Comparison of ENCODE assay signal across 14 cellular contexts in the genomic region with DNA sequence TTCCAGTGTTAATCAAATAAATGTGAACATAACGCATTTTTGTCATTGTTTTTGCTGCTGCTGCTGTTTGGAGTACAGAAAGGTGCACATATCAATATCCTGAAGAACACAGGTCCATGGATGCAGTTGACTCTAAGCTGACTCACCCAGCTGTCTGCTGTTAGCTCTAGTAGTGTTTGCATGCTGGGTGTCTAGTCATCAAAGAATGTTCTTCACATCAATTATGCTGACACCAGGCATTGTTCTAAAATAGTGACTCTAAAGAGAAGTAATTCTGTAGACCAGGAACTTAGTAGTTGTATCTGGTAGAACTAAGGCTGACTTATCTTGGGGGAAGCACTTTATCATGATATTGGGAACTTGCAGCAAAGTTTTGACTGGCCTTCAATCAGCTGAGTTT. TPM values are rescaled to one million over a fixed set of nuclear protein-coding genes. Genes with fewer than 3 reads are reported as not detected.
DNase-seq lines count a peak whose midpoint lies in the region; ATAC-seq and TF ChIP-seq lines count a peak whose summit lies in the region.
"Had no signal": no experiment of that assay in that cellular context is flagged by ENCODE, and none has a peak within 500 bp of the region (broad histone marks: within the 10 kb centered on the region; RNA-seq: fewer than 3 reads in every experiment).

No MANE protein-coding gene starts in this region.

- peak; percentile 26 for DNase-seq in NCI-H510A treated with DMSO at 0.1 percent for 48 hours (lab: John Stamatoyannopoulos, UW)
- no peak for DNase-seq in NCI-H510A (lab: John Stamatoyannopoulos, UW)
- DNase-seq in RWPE2 (ENCODE audit: low spot score): no peak
- DNase-seq in fibroblast of pulmonary artery (ENCODE audit: low read depth): peak; percentile 63
- DNase-seq in stromal cell of bone marrow (ENCODE audit: low read depth): peak; percentile 20
- no peak for DNase-seq in activated T-helper 1 cell treated with anti-CD3 and anti-CD28 coated beads, Interleukin-12 subunit alpha, Interleukin-12 subunit beta, Interleukin-2, Interleukin-4 antibody, amounts not matched to agents 30 ng/mL and 10 ng/mL and 1 ng/mL, durations not matched to agents 14 hours and 24 hours and 36 hours (ENCODE audit: low spot score)
- DNase-seq: activated CD4-positive, CD25-positive, alpha-beta regulatory T cell; aorta; naive thymus-derived CD8-positive, alpha-beta T cell; sigmoid colon; tibial artery had no signal

- peak overlapping the region; percentile 25 for H3K27ac ChIP-seq in RWPE2 (ENCODE audit: poor library complexity, severe bottlenecking)
- H3K27ac ChIP-seq: sigmoid colon, tibial artery had no signal

- H3K9me3 ChIP-seq in RWPE2 (ENCODE audit: severe bottlenecking): no peaks in the 10 kb centered on the region
- H3K9me3 ChIP-seq: sigmoid colon, tibial artery had no signal

- H3K9me3 Mint-ChIP-seq in activated T-helper 1 cell treated with anti-CD3 and anti-CD28 coated beads, Interleukin-12 subunit alpha, Interleukin-12 subunit beta, Interleukin-2, Interleukin-4 antibody, amounts not matched to agents 30 ng/mL and 10 ng/mL and 1 ng/mL, durations not matched to agents 14 hours and 24 hours and 36 hours: no peaks in the 10 kb centered on the region
- H3K9me3 Mint-ChIP-seq: naive thymus-derived CD8-positive, alpha-beta T cell had no signal

- no peak overlapping the region for H3K4me3 ChIP-seq in RWPE2 (ENCODE audit: severe bottlenecking)
- H3K4me3 ChIP-seq in fibroblast of pulmonary artery (replicated peaks; ENCODE audit: low read depth, low read length): no peak overlapping the region
- H3K4me3 ChIP-seq: sigmoid colon, tibial artery had no signal

- TF ChIP-seq CTCF in RWPE2 (IDR thresholded peaks at IDR 0.05; ENCODE audit: poor library complexity, severe bottlenecking): no peak
- TF ChIP-seq CTCF in fibroblast of pulmonary artery (IDR thresholded peaks at IDR 0.05; ENCODE audit: low read length, missing control alignments): no peak

- no peaks in the 10 kb centered on the region for H3K36me3 ChIP-seq in RWPE2 (ENCODE audit: low read depth)
- H3K36me3 ChIP-seq: sigmoid colon, tibial artery had no signal

- no peak overlapping the region for H3K27ac Mint-ChIP-seq in activated T-helper 1 cell treated with anti-CD3 and anti-CD28 coated beads, Interleukin-12 subunit alpha, Interleukin-12 subunit beta, Interleukin-2, Interleukin-4 antibody, amounts not matched to agents 30 ng/mL and 10 ng/mL and 1 ng/mL, durations not matched to agents 14 hours and 24 hours and 36 hours

- ATAC-seq in RWPE2 (ENCODE audit: low read depth) (peak; percentile 96), HG02981 (IDR thresholded peaks at IDR 0.05; ENCODE audit: unreplicated experiment) (no peak), HG03196 (IDR thresholded peaks at IDR 0.05; ENCODE audit: unreplicated experiment) (no peak)
- ATAC-seq: HCT116; naive thymus-derived CD8-positive, alpha-beta T cell had no signal

- H3K27me3 ChIP-seq in RWPE2 (ENCODE audit: insufficient read depth, poor library complexity, severe bottlenecking): no peaks in the 10 kb centered on the region
- H3K27me3 ChIP-seq: sigmoid colon, tibial artery had no signal

- peaks cover 7% of the 10 kb centered on the region for H3K4me1 ChIP-seq in RWPE2 (ENCODE audit: insufficient read depth, poor library complexity, severe bottlenecking)
- H3K4me1 ChIP-seq: sigmoid colon, tibial artery had no signal

- no peak overlapping the region for H3K4me3 Mint-ChIP-seq in activated T-helper 1 cell treated with anti-CD3 and anti-CD28 coated beads, Interleukin-12 subunit alpha, Interleukin-12 subunit beta, Interleukin-2, Interleukin-4 antibody, amounts not matched to agents 30 ng/mL and 10 ng/mL and 1 ng/mL, durations not matched to agents 14 hours and 24 hours and 36 hours
- H3K4me3 Mint-ChIP-seq: naive thymus-derived CD8-positive, alpha-beta T cell had no signal

- H3K36me3 Mint-ChIP-seq in activated T-helper 1 cell treated with anti-CD3 and anti-CD28 coated beads, Interleukin-12 subunit alpha, Interleukin-12 subunit beta, Interleukin-2, Interleukin-4 antibody, amounts not matched to agents 30 ng/mL and 10 ng/mL and 1 ng/mL, durations not matched to agents 14 hours and 24 hours and 36 hours (ENCODE audit: low read depth): no peaks in the 10 kb centered on the region
- H3K36me3 Mint-ChIP-seq: naive thymus-derived CD8-positive, alpha-beta T cell had no signal

- no peaks in the 10 kb centered on the region for H3K4me1 Mint-ChIP-seq in activated T-helper 1 cell treated with anti-CD3 and anti-CD28 coated beads, Interleukin-12 subunit alpha, Interleukin-12 subunit beta, Interleukin-2, Interleukin-4 antibody, amounts not matched to agents 30 ng/mL and 10 ng/mL and 1 ng/mL, durations not matched to agents 14 hours and 24 hours and 36 hours (ENCODE audit: low read depth)
- H3K4me1 Mint-ChIP-seq: naive thymus-derived CD8-positive, alpha-beta T cell had no signal

- intact Hi-C loops in activated T-helper 1 cell treated with anti-CD3 and anti-CD28 coated beads, Interleukin-12 subunit alpha, Interleukin-12 subunit beta, Interleukin-2, Interleukin-4 antibody, amounts not matched to agents 30 ng/mL and 10 ng/mL and 1 ng/mL, durations not matched to agents 14 hours and 24 hours and 36 hours (cut with micrococcal nuclease): no loop called here

- H3K27me3 Mint-ChIP-seq in activated T-helper 1 cell treated with anti-CD3 and anti-CD28 coated beads, Interleukin-12 subunit alpha, Interleukin-12 subunit beta, Interleukin-2, Interleukin-4 antibody, amounts not matched to agents 30 ng/mL and 10 ng/mL and 1 ng/mL, durations not matched to agents 14 hours and 24 hours and 36 hours (ENCODE audit: insufficient read depth): peaks cover 2% of the 10 kb centered on the region

RNA-seq across cellular contexts. Expression of gene DPYSL3, which starts 55.7 kb away (rescaled TPM):
- total RNA-seq in activated T-helper 1 cell treated with anti-CD3 and anti-CD28 coated beads, Interleukin-12 subunit alpha, Interleukin-12 subunit beta, Interleukin-2, Interleukin-4 antibody, amounts not matched to agents 30 ng/mL and 10 ng/mL and 1 ng/mL, durations not matched to agents 14 hours and 24 hours and 36 hours: 0.16 TPM in 1 of 2 replicates, not detected in the other
- total RNA-seq: naive thymus-derived CD8-positive, alpha-beta T cell had no signal

Comparison
In these comparisons a context has a peak if more than half of its experiments do, and no peak if none do; other contexts are left out.
1. DNase-seq: peak in NCI-H510A treated with DMSO at 0.1 percent for 48 hours (single experiment), fibroblast of pulmonary artery (single experiment) and stromal cell of bone marrow (single experiment); none in NCI-H510A (single experiment), RWPE2 (single experiment) and activated T-helper 1 cell treated with anti-CD3 and anti-CD28 coated beads, Interleukin-12 subunit alpha, Interleukin-12 subunit beta, Interleukin-2, Interleukin-4 antibody, amounts not matched to agents 30 ng/mL and 10 ng/mL and 1 ng/mL, durations not matched to agents 14 hours and 24 hours and 36 hours (single experiment).